Comparison of ENCODE assay signal across 14 cellular contexts in genomic region chr12:5912437-5913334, GRCh38. TPM values are rescaled to one million over a fixed set of nuclear protein-coding genes. Genes with fewer than 3 reads are reported as not detected.
DNase-seq lines count a peak whose midpoint lies in the region; ATAC-seq, FAIRE-seq and TF ChIP-seq lines count a peak whose summit lies in the region.
"Had no signal": no experiment of that assay in that cellular context is flagged by ENCODE, and none has a peak within 500 bp of the region (broad histone marks: within the 10 kb centered on the region; RNA-seq: fewer than 3 reads in every experiment).

No MANE protein-coding gene starts in this region.

- H3K4me3 ChIP-seq in GM12864 (ENCODE audit: low read depth, low read length) (no peak overlapping the region), endothelial cell of umbilical vein (replicated peaks in 1 of 3; ENCODE audit: insufficient read depth in 1 of 3, low read depth in 1 of 3, low read length in 3 of 3) (no peak overlapping the region)
- no peak overlapping the region for H3K4me3 ChIP-seq in CD8-positive, alpha-beta T cell (ENCODE audit: low read depth, low read length)
- H3K4me3 ChIP-seq: tibial nerve had no signal

- no peaks in the 10 kb centered on the region for H3K9me3 ChIP-seq in endothelial cell of umbilical vein (replicated peaks; ENCODE audit: control insufficient read depth, insufficient read depth, low read length)
- no peaks in the 10 kb centered on the region for H3K9me3 ChIP-seq in CD8-positive, alpha-beta T cell (ENCODE audit: low read length)

- H2AFZ ChIP-seq in endothelial cell of umbilical vein (ENCODE audit: low read depth, low read length), result no peak overlapping the region

- no peak overlapping the region for H3K9ac ChIP-seq in endothelial cell of umbilical vein (replicated peaks; ENCODE audit: extremely low read depth, insufficient read depth, low read length)

- H3K36me3 Mint-ChIP-seq in osteocyte (ENCODE audit: unreplicated experiment), result no peaks in the 10 kb centered on the region
- no peaks in the 10 kb centered on the region for H3K36me3 Mint-ChIP-seq in CD8-positive, alpha-beta T cell

- TF ChIP-seq CTCF in GM12864 (IDR thresholded peaks at IDR 0.05; ENCODE audit: low read depth, low read length, missing control alignments), result peak; percentile 48
- peak; percentile 30 to 52 for TF ChIP-seq CTCF in endothelial cell of umbilical vein (IDR thresholded peaks at IDR 0.05; ENCODE audit: extremely low read depth in 1 of 2, insufficient read depth in 1 of 2, low read depth in 1 of 2, low read length in 2 of 2)
- TF ChIP-seq CTCF in osteocyte (IDR thresholded peaks at IDR 0.05), result peak; percentile 37
- TF ChIP-seq CTCF in CD8-positive, alpha-beta T cell (IDR thresholded peaks at IDR 0.05), result no peak

- H4K20me1 ChIP-seq in endothelial cell of umbilical vein (replicated peaks; ENCODE audit: control insufficient read depth, extremely low read depth, insufficient read depth, low read length), result peaks cover 6% of the 10 kb centered on the region

- peaks cover 23 to 64% of the 10 kb centered on the region in 2 experiments for H3K36me3 ChIP-seq in endothelial cell of umbilical vein (ENCODE audit: control insufficient read depth in 2 of 2, extremely low read depth in 1 of 2, insufficient read depth in 2 of 2, low read length in 2 of 2)
- no peaks in the 10 kb centered on the region for H3K36me3 ChIP-seq in CD8-positive, alpha-beta T cell (ENCODE audit: insufficient read depth, low read length)
- H3K36me3 ChIP-seq: tibial nerve had no signal

- no peak overlapping the region for H3K27ac ChIP-seq in endothelial cell of umbilical vein (ENCODE audit: insufficient read depth, low read depth, low read length)
- H3K27ac ChIP-seq in CD8-positive, alpha-beta T cell (ENCODE audit: low read depth, low read length), result no peak overlapping the region
- H3K27ac ChIP-seq: tibial nerve had no signal

- no peak for TF ChIP-seq POLR2A in endothelial cell of umbilical vein (IDR thresholded peaks at IDR 0.05; ENCODE audit: low read depth, low read length)

- no peaks in the 10 kb centered on the region for H3K27me3 ChIP-seq in endothelial cell of umbilical vein (ENCODE audit: control insufficient read depth in 2 of 2, insufficient read depth in 2 of 2, low read length in 2 of 2)
- no peaks in the 10 kb centered on the region for H3K27me3 ChIP-seq in CD8-positive, alpha-beta T cell (ENCODE audit: insufficient read depth, low read length)
- H3K27me3 ChIP-seq: tibial nerve had no signal

- H3K4me1 Mint-ChIP-seq in osteocyte (ENCODE audit: unreplicated experiment), result no peaks in the 10 kb centered on the region
- no peaks in the 10 kb centered on the region for H3K4me1 Mint-ChIP-seq in CD8-positive, alpha-beta T cell (ENCODE audit: low read depth)
- H3K4me1 Mint-ChIP-seq: activated B cell treated with CpG ODN at 0.5 μM for 24 hours had no signal

- no peak overlapping the region for H3K4me2 ChIP-seq in endothelial cell of umbilical vein (ENCODE audit: insufficient read depth, low read length)

- no peak overlapping the region for H3K27ac Mint-ChIP-seq in osteocyte (ENCODE audit: unreplicated experiment)
- no peak overlapping the region for H3K27ac Mint-ChIP-seq in CD8-positive, alpha-beta T cell
- H3K27ac Mint-ChIP-seq: activated B cell treated with CpG ODN at 0.5 μM for 24 hours had no signal

- FAIRE-seq in endothelial cell of umbilical vein (lab: Jason Lieb, UNC), result no peak
- FAIRE-seq: GM19239 had no signal

- BruUV-seq in endothelial cell of umbilical vein (replicated peaks; lab: Mats Ljungman, UMichigan), result no TSS peak

- dilution Hi-C loops in endothelial cell of umbilical vein (cut with MboI; ENCODE audit: extremely low pct_ligation_motif_present, low sequenced_read_pairs), result no loop called here

- POLR2A ChIA-PET in endothelial cell of umbilical vein (lab: Charles Lee), result no interaction called here
- POLR2A ChIA-PET in CD8-positive, alpha-beta T cell (lab: Charles Lee), result no interaction called here

- no peaks in the 10 kb centered on the region for H3K9me3 Mint-ChIP-seq in osteocyte (ENCODE audit: unreplicated experiment)
- no peaks in the 10 kb centered on the region for H3K9me3 Mint-ChIP-seq in CD8-positive, alpha-beta T cell
- H3K9me3 Mint-ChIP-seq: activated B cell treated with CpG ODN at 0.5 μM for 24 hours had no signal

- H3K4me3 Mint-ChIP-seq in osteocyte (ENCODE audit: unreplicated experiment), result no peak overlapping the region
- no peak overlapping the region for H3K4me3 Mint-ChIP-seq in CD8-positive, alpha-beta T cell
- H3K4me3 Mint-ChIP-seq: activated B cell treated with CpG ODN at 0.5 μM for 24 hours had no signal

- H3K27me3 Mint-ChIP-seq in osteocyte (ENCODE audit: unreplicated experiment), result peaks cover 23% of the 10 kb centered on the region
- peaks cover 4% of the 10 kb centered on the region for H3K27me3 Mint-ChIP-seq in CD8-positive, alpha-beta T cell (ENCODE audit: low read depth)

- no peaks in the 10 kb centered on the region for H3K79me2 ChIP-seq in endothelial cell of umbilical vein (ENCODE audit: control insufficient read depth, insufficient read depth, low read length)

- no peaks in the 10 kb centered on the region for H3K9me1 ChIP-seq in endothelial cell of umbilical vein (replicated peaks; ENCODE audit: control insufficient read depth, extremely low read depth, insufficient read depth, low read length)

- no peak for ATAC-seq in left lobe of liver
- no peak for ATAC-seq in HG03039 (IDR thresholded peaks at IDR 0.05; ENCODE audit: unreplicated experiment)
- no peak for ATAC-seq in GM19395 (IDR thresholded peaks at IDR 0.05; ENCODE audit: unreplicated experiment)
- no peak for ATAC-seq in CD8-positive, alpha-beta T cell

- CTCF ChIA-PET in endothelial cell of umbilical vein (lab: Charles Lee), result no interaction called here
- CTCF ChIA-PET in CD8-positive, alpha-beta T cell (lab: Charles Lee), result no interaction called here

- DNase-seq in GM12864 (ENCODE audit: low read depth), result no peak
- DNase-seq in M059J (ENCODE audit: low read depth), result peak; percentile 22
- DNase-seq in endothelial cell of umbilical vein (ENCODE audit: low read depth, low spot score), result no peak
- peak; percentile 80 for DNase-seq in osteocyte (ENCODE audit: extremely low spot score, unreplicated experiment)
- DNase-seq in left lobe of liver (ENCODE audit: low spot score), result no peak
- DNase-seq in CD8-positive, alpha-beta T cell, result no peak
- DNase-seq: activated B cell treated with CpG ODN at 0.5 μM for 24 hours, foreskin melanocyte, NCI-H2081, RPMI8226 had no signal

- H3K4me1 ChIP-seq in endothelial cell of umbilical vein (ENCODE audit: control insufficient read depth, extremely low read depth, insufficient read depth, low read length), result no peaks in the 10 kb centered on the region
- no peaks in the 10 kb centered on the region for H3K4me1 ChIP-seq in CD8-positive, alpha-beta T cell (ENCODE audit: insufficient read depth, low read length)
- H3K4me1 ChIP-seq: tibial nerve had no signal

- intact Hi-C loops in endothelial cell of umbilical vein (cut with micrococcal nuclease), result no loop called here
- intact Hi-C loops in CD8-positive, alpha-beta T cell (cut with DNase I, micrococcal nuclease), result no loop called here

TF ChIP-seq in endothelial cell of umbilical vein, 7 proteins besides CTCF, POLR2A, EP300 and RAD21:
- TF ChIP-seq, protein P1, sequence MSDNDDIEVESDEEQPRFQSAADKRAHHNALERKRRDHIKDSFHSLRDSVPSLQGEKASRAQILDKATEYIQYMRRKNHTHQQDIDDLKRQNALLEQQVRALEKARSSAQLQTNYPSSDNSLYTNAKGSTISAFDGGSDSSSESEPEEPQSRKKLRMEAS (IDR thresholded peaks at IDR 0.05; ENCODE audit: insufficient read depth, insufficient read length), result no peak
- TF ChIP-seq JUN (IDR thresholded peaks at IDR 0.05; ENCODE audit: borderline replicate concordance, insufficient read depth, insufficient read length, low read depth) (no peak), EZH2 (IDR thresholded peaks at IDR 0.05; ENCODE audit: borderline replicate concordance, low read depth, low read length, severe bottlenecking) (no peak), POLR2AphosphoS5 (IDR thresholded peaks at IDR 0.05; ENCODE audit: insufficient read depth, low read depth, low read length) (no peak), MYC (IDR thresholded peaks at IDR 0.05; ENCODE audit: low read depth, low read length) (no peak), GATA2 (IDR thresholded peaks at IDR 0.05; ENCODE audit: insufficient read depth, insufficient read length, low read depth, low read length) (no peak), FOS (IDR thresholded peaks at IDR 0.05; ENCODE audit: borderline replicate concordance, insufficient read depth, low read length) (no peak)

RNA-seq across cellular contexts. Expression of gene ANO2, which starts 32.4 kb away (rescaled TPM):
- 0.86 and 2.3 TPM in 2 replicates for total RNA-seq in M059J (2014; rRNA removed; shearing (Covaris generic))
- total RNA-seq in endothelial cell of umbilical vein (51.6 and 65.0 TPM in 2 replicates), osteocyte (0.59 and 0.89 TPM in 2 replicates), left lobe of liver (0.13 TPM)
- 15.4 TPM in 2 replicates for polyA plus RNA-seq in endothelial cell of umbilical vein
- polyA plus RNA-seq in endothelial cell of umbilical vein (2011; cell fraction: cytosol; rRNA removed), result 11.2 and 17.6 TPM in 2 replicates
- polyA plus RNA-seq in endothelial cell of umbilical vein (2011; cell fraction: nucleus; rRNA removed), result 119 and 143 TPM in 2 replicates
- polyA plus RNA-seq in endothelial cell of umbilical vein (2012), result 8.2 and 12.8 TPM in 2 replicates
- 99.4 and 128 TPM in 2 replicates for polyA minus RNA-seq in endothelial cell of umbilical vein
- 0.41 TPM for polyA minus RNA-seq in endothelial cell of umbilical vein (2011; cell fraction: cytosol; rRNA and poly(A)+ RNA removed)
- polyA minus RNA-seq in endothelial cell of umbilical vein (2011; cell fraction: nucleus; rRNA and poly(A)+ RNA removed), result 240 and 297 TPM in 2 replicates
- not detected for total RNA-seq in CD8-positive, alpha-beta T cell
- total RNA-seq: activated B cell treated with CpG ODN at 0.5 μM for 24 hours had no signal

Comparison
In these comparisons a context has a peak if more than half of its experiments do, and no peak if none do; other contexts are left out.
1. DNase-seq: peak in M059J (single experiment) and osteocyte (single experiment); none in GM12864 (single experiment), endothelial cell of umbilical vein (single experiment), left lobe of liver (single experiment) and CD8-positive, alpha-beta T cell (0 of 7).
2. RNA of gene ANO2, which starts 32.4 kb away (total RNA-seq): 51.6 to 65.0 TPM in endothelial cell of umbilical vein; 0.86 to 2.3 TPM in M059J, 0.59 to 0.89 TPM in osteocyte, 0.13 TPM in left lobe of liver (single experiment) and not detected in CD8-positive, alpha-beta T cell; every median in the first group is over 10 times any median in the second.